ENCODE assay signal across 8 cellular contexts in genomic region chr6:43575772-43576551, GRCh38. TPM values are rescaled to one million over a fixed set of nuclear protein-coding genes. Genes with fewer than 3 reads are reported as not detected.
DNase-seq lines count a peak whose midpoint lies in the region; ATAC-seq and TF ChIP-seq lines count a peak whose summit lies in the region.

Gene POLH, plus strand, starts transcription at chr6:43576185. Its CDS starts 6,135 bp downstream, at chr6:43582320.
Gene XPO5, minus strand, starts transcription at chr6:43576038. Its CDS starts 174 bp downstream, at chr6:43575864.

- CTCF ChIA-PET in WTC11 (lab: Charles Lee) = interaction anchor here (1.1 to 2.1 kb wide), 2 partner anchors 32 to 503 kb away, joined by 3 to 8 read pairs; no protein-coding TSS in a partner anchor

- peak within 1 kb of the TSS; percentile 95 for H3K27ac Mint-ChIP-seq in WTC11

- peaks cover 15% of the 10 kb centered on the region for H3K4me1 Mint-ChIP-seq in WTC11

- in situ Hi-C loops in GM18951 (cut with MboI; ENCODE audit: low sequenced_read_pairs, unreplicated experiment) = no loop called here

- H3K36me3 Mint-ChIP-seq in WTC11 = peaks cover 34% of the 10 kb centered on the region

- peak within 1 kb of the TSS; percentile 90 for H3K9ac ChIP-seq in smooth muscle cell (ENCODE audit: low read depth)

- H4K20me1 ChIP-seq in smooth muscle cell (ENCODE audit: low read depth) = peaks cover 14% of the 10 kb centered on the region

- no peaks in the 10 kb centered on the region for H3K9me3 Mint-ChIP-seq in WTC11

- H3K9me3 ChIP-seq in smooth muscle cell (replicated peaks; ENCODE audit: low read depth) = no peaks in the 10 kb centered on the region

- DNase-seq in AG08395 (ENCODE audit: low spot score) = peak; percentile 99
- DNase-seq in NCI-H226 = peak; percentile 91
- DNase-seq in WTC11 (ENCODE audit: low spot score) = peak; percentile 92
- DNase-seq in cardiac fibroblast (ENCODE audit: low read depth in 2 of 2) = peak; percentile 91 to 94
- DNase-seq in iPS-NIHi7 (ENCODE audit: extremely low spot score) = peak; percentile 99
- DNase-seq in smooth muscle cell (lab: John Stamatoyannopoulos, UW; ENCODE audit: unreplicated experiment) = peak; percentile 77

- TF ChIP-seq POLR2A in GM18951 (IDR thresholded peaks at IDR 0.05; ENCODE audit: extremely low read depth, insufficient read depth, insufficient read length) = peak; percentile 100

- no peaks in the 10 kb centered on the region for H3K27me3 Mint-ChIP-seq in WTC11 (ENCODE audit: low read depth)

- peaks cover 54% of the 10 kb centered on the region for H3K79me2 ChIP-seq in smooth muscle cell (ENCODE audit: low read depth)

- H3K27me3 ChIP-seq in smooth muscle cell (ENCODE audit: low read depth) = no peaks in the 10 kb centered on the region

- peak within 1 kb of the TSS; percentile 92 for H3K27ac ChIP-seq in smooth muscle cell (ENCODE audit: low read depth)

- H3K4me3 ChIP-seq in cardiac fibroblast (replicated peaks in 1 of 2; ENCODE audit: low read depth in 2 of 2, low read length in 2 of 2) (peak within 1 kb of the TSS; percentile 99 to 100), smooth muscle cell (peak within 1 kb of the TSS; percentile 92)

- peak; percentile 87 for ATAC-seq in HG03175 (IDR thresholded peaks at IDR 0.05; ENCODE audit: unreplicated experiment)
- ATAC-seq in WTC11 = peak; percentile 93

- H3K4me2 ChIP-seq in smooth muscle cell = peak within 1 kb of the TSS; percentile 98

- peaks cover 9% of the 10 kb centered on the region for H3F3A ChIP-seq in smooth muscle cell (ENCODE audit: low read depth)

- POLR2A ChIA-PET in WTC11 (lab: Charles Lee) = interaction anchor here (1.2 kb wide), 1 partner anchor 35 kb away, joined by 3 read pairs; no protein-coding TSS in a partner anchor

- H3K36me3 ChIP-seq in smooth muscle cell (ENCODE audit: low read depth) = no peaks in the 10 kb centered on the region

- H2AFZ ChIP-seq in smooth muscle cell (ENCODE audit: low read depth) = peak within 1 kb of the TSS; percentile 98

- no peak for TF ChIP-seq CTCF in WTC11 (IDR thresholded peaks at IDR 0.05)
- no peak for TF ChIP-seq CTCF in cardiac fibroblast (IDR thresholded peaks at IDR 0.05; ENCODE audit: low read depth, low read length)
- peak; percentile 27 for TF ChIP-seq CTCF in smooth muscle cell (IDR thresholded peaks at IDR 0.05; ENCODE audit: borderline replicate concordance, insufficient read depth, poor library complexity, severe bottlenecking)

- 1% methylated on average over 68 of the region's 76 CpGs for WGBS in smooth muscle cell (ENCODE audit: low lambda C conversion rate)

- peak within 1 kb of the TSS; percentile 98 for H3K4me3 Mint-ChIP-seq in WTC11

- H3K4me1 ChIP-seq in smooth muscle cell (ENCODE audit: low read depth) = peaks cover 24% of the 10 kb centered on the region

TF ChIP-seq in WTC11, 78 proteins besides CTCF, POLR2A, EP300 and RAD21 (continues in another document):
- TF ChIP-seq FOXK1 (CRISPR knock-in tag; IDR thresholded peaks at IDR 0.05) = peak; percentile 95
- TF ChIP-seq ZNF317 (CRISPR knock-in tag; IDR thresholded peaks at IDR 0.05; ENCODE audit: borderline replicate concordance, low read depth) = peak; percentile 53; the same call in 1 of the 2 replicates
- peak; percentile 63; the same call in 1 of the 2 replicates for TF ChIP-seq CREM (CRISPR knock-in tag; IDR thresholded peaks at IDR 0.05)
- TF ChIP-seq GABPB1 (CRISPR knock-in tag; IDR thresholded peaks at IDR 0.05) = peak; percentile 82
- 0 out of 2 replicates have a peak, but pooled peaks have one; percentile 71 for TF ChIP-seq IRF2 (CRISPR knock-in tag; IDR thresholded peaks at IDR 0.05; ENCODE audit: borderline replicate concordance, low read depth)
- no peak for TF ChIP-seq RORB (CRISPR knock-in tag; IDR thresholded peaks at IDR 0.05)
- 0 out of 2 replicates have a peak, but pooled peaks have one; percentile 20 for TF ChIP-seq CREB1 (CRISPR knock-in tag; IDR thresholded peaks at IDR 0.05)
- peak; percentile 51; the same call in 1 of the 2 replicates for TF ChIP-seq MLX (CRISPR knock-in tag; IDR thresholded peaks at IDR 0.05)
- TF ChIP-seq FOXP4 (CRISPR knock-in tag; IDR thresholded peaks at IDR 0.05) = peak; percentile 86
- 0 out of 2 replicates have a peak, but pooled peaks have one; percentile 46 for TF ChIP-seq SMAD4 (CRISPR knock-in tag; IDR thresholded peaks at IDR 0.05)
- TF ChIP-seq SP1 (CRISPR knock-in tag; conservative IDR thresholded peaks at IDR 0.05) = peak; percentile 95
- TF ChIP-seq E2F4 (CRISPR knock-in tag; IDR thresholded peaks at IDR 0.05; ENCODE audit: borderline replicate concordance, low read depth) = 0 out of 2 replicates have a peak, but pooled peaks have one; percentile 50
- TF ChIP-seq RELA (CRISPR knock-in tag; IDR thresholded peaks at IDR 0.05; ENCODE audit: borderline replicate concordance) = 0 out of 2 replicates have a peak, but pooled peaks have one; percentile 34
- TF ChIP-seq KAT7 (CRISPR knock-in tag; IDR thresholded peaks at IDR 0.05; ENCODE audit: borderline replicate concordance) = peak; percentile 75; the same call in 1 of the 2 replicates
- no peak for TF ChIP-seq JUN (CRISPR knock-in tag; IDR thresholded peaks at IDR 0.05)
- TF ChIP-seq NFE2L1 (CRISPR knock-in tag; IDR thresholded peaks at IDR 0.05) = peak; percentile 61; the same call in 1 of the 2 replicates
- TF ChIP-seq ZBTB43 (CRISPR knock-in tag; IDR thresholded peaks at IDR 0.05) = peak; percentile 73; the same call in 1 of the 2 replicates
- no peak for TF ChIP-seq CBFB (CRISPR knock-in tag; IDR thresholded peaks at IDR 0.05; ENCODE audit: low read depth)
- TF ChIP-seq SMAD3 (CRISPR knock-in tag; IDR thresholded peaks at IDR 0.05; ENCODE audit: borderline replicate concordance) = peak; percentile 75; the same call in 1 of the 2 replicates
- TF ChIP-seq USF2 (CRISPR knock-in tag; IDR thresholded peaks at IDR 0.05) = no peak; the same call in none of the 2 replicates
- peak; percentile 85; the same call in 1 of the 2 replicates for TF ChIP-seq MAX (CRISPR knock-in tag; IDR thresholded peaks at IDR 0.05)
- TF ChIP-seq ETV6 (CRISPR knock-in tag; IDR thresholded peaks at IDR 0.05) = peak; percentile 68
- no peak for TF ChIP-seq ATF1 (CRISPR knock-in tag; IDR thresholded peaks at IDR 0.05)
- peak; percentile 18; the same call in 1 of the 2 replicates for TF ChIP-seq TEAD1 (CRISPR knock-in tag; IDR thresholded peaks at IDR 0.05)

RNA-seq across cellular contexts. Expression of gene POLH, which starts in this region (rescaled TPM):
- total RNA-seq in WTC11 (2021) (17.5 to 28.0 TPM (median 20.6 TPM) in 3 replicates), smooth muscle cell (13.3 and 16.8 TPM in 2 replicates)
- 8.4 and 18.2 TPM in 2 replicates for polyA plus RNA-seq in smooth muscle cell

RNA-seq across cellular contexts. Expression of gene XPO5, which starts in this region (rescaled TPM):
- total RNA-seq in WTC11 (2021) (84.9 to 97.8 TPM (median 86.0 TPM) in 3 replicates), smooth muscle cell (20.0 and 31.9 TPM in 2 replicates)
- 10.9 and 11.7 TPM in 2 replicates for polyA plus RNA-seq in smooth muscle cell

Comparison
In these comparisons a context has a peak if more than half of its experiments do, and no peak if none do; other contexts are left out.
1. Peak in every context shown above with its lines: DNase-seq, ATAC-seq, H3K4me3 ChIP-seq and H3K27ac ChIP-seq.